Comparison of ENCODE assay signal across 22 cellular contexts in genomic region chr9:72596451-72597180, GRCh38.
DNase-seq lines count a peak whose midpoint lies in the region.
"Had no signal": no experiment of that assay in that cellular context is flagged by ENCODE, and none has a peak within 500 bp of the region (broad histone marks: within the 10 kb centered on the region; RNA-seq: fewer than 3 reads in every experiment).

No MANE protein-coding gene starts in this region.

- intact Hi-C loops in activated CD4-positive, alpha-beta memory T cell treated with anti-CD3 and anti-CD28 coated beads for 36 hours (cut with micrococcal nuclease), result no loop called here

- no peaks in the 10 kb centered on the region for H3K36me3 Mint-ChIP-seq in activated CD4-positive, alpha-beta memory T cell treated with anti-CD3 and anti-CD28 coated beads, Interleukin-2, amount 10 ng/mL, durations not matched to agents 7 days and 5 days (ENCODE audit: low read depth)
- no peaks in the 10 kb centered on the region for H3K36me3 Mint-ChIP-seq in activated CD4-positive, alpha-beta memory T cell treated with anti-CD3 and anti-CD28 coated beads for 36 hours
- H3K36me3 Mint-ChIP-seq: activated naive CD8-positive, alpha-beta T cell treated with anti-CD3 and anti-CD28 coated beads, Interleukin-2, amount 10 ng/mL, durations not matched to agents 7 days and 5 days had no signal

- peaks cover 41% of the 10 kb centered on the region for H3K4me1 Mint-ChIP-seq in activated CD4-positive, alpha-beta memory T cell treated with anti-CD3 and anti-CD28 coated beads, Interleukin-2, amount 10 ng/mL, durations not matched to agents 7 days and 5 days
- H3K4me1 Mint-ChIP-seq in activated CD4-positive, alpha-beta memory T cell treated with anti-CD3 and anti-CD28 coated beads for 36 hours (ENCODE audit: low read depth), result peaks cover 13% of the 10 kb centered on the region

- CTCF ChIA-PET in activated CD4-positive, alpha-beta memory T cell treated with anti-CD3 and anti-CD28 coated beads, Interleukin-2, amount 10 ng/mL, durations not matched to agents 7 days and 5 days (lab: Charles Lee), result interaction anchor here (0.7 to 3.8 kb wide), 6 partner anchors 10 to 316 kb away, joined by 3 to 16 read pairs (median 3); no protein-coding TSS in a partner anchor
- CTCF ChIA-PET in activated CD4-positive, alpha-beta memory T cell treated with anti-CD3 and anti-CD28 coated beads for 36 hours (lab: Charles Lee), result interaction anchor here (1.2 to 1.3 kb wide), 3 partner anchors 313 to 325 kb away, joined by 3 to 10 read pairs (median 6); no protein-coding TSS in a partner anchor

- H3K27ac Mint-ChIP-seq in activated CD4-positive, alpha-beta memory T cell treated with anti-CD3 and anti-CD28 coated beads, Interleukin-2, amount 10 ng/mL, durations not matched to agents 7 days and 5 days, result no peak overlapping the region
- H3K27ac Mint-ChIP-seq in activated CD4-positive, alpha-beta memory T cell treated with anti-CD3 and anti-CD28 coated beads for 36 hours, result no peak overlapping the region
- H3K27ac Mint-ChIP-seq: activated naive CD8-positive, alpha-beta T cell treated with anti-CD3 and anti-CD28 coated beads, Interleukin-2, amount 10 ng/mL, durations not matched to agents 7 days and 5 days; B cell; endodermal cell; nephron had no signal

- POLR2A ChIA-PET in activated CD4-positive, alpha-beta memory T cell treated with anti-CD3 and anti-CD28 coated beads, Interleukin-2, amount 10 ng/mL, durations not matched to agents 7 days and 5 days (lab: Charles Lee), result no interaction called here
- POLR2A ChIA-PET in activated CD4-positive, alpha-beta memory T cell treated with anti-CD3 and anti-CD28 coated beads for 36 hours (lab: Charles Lee), result interaction anchor here (1.0 kb wide), 1 partner anchor 153 kb away, joined by 3 read pairs; no protein-coding TSS in a partner anchor

- H3K9me3 Mint-ChIP-seq in activated CD4-positive, alpha-beta memory T cell treated with anti-CD3 and anti-CD28 coated beads, Interleukin-2, amount 10 ng/mL, durations not matched to agents 7 days and 5 days, result no peaks in the 10 kb centered on the region
- no peaks in the 10 kb centered on the region for H3K9me3 Mint-ChIP-seq in activated CD4-positive, alpha-beta memory T cell treated with anti-CD3 and anti-CD28 coated beads for 36 hours
- H3K9me3 Mint-ChIP-seq: activated naive CD8-positive, alpha-beta T cell treated with anti-CD3 and anti-CD28 coated beads, Interleukin-2, amount 10 ng/mL, durations not matched to agents 7 days and 5 days; endodermal cell; nephron had no signal

- no peak overlapping the region for H3K4me3 Mint-ChIP-seq in activated CD4-positive, alpha-beta memory T cell treated with anti-CD3 and anti-CD28 coated beads, Interleukin-2, amount 10 ng/mL, durations not matched to agents 7 days and 5 days
- H3K4me3 Mint-ChIP-seq in activated CD4-positive, alpha-beta memory T cell treated with anti-CD3 and anti-CD28 coated beads for 36 hours, result no peak overlapping the region
- H3K4me3 Mint-ChIP-seq: activated naive CD8-positive, alpha-beta T cell treated with anti-CD3 and anti-CD28 coated beads, Interleukin-2, amount 10 ng/mL, durations not matched to agents 7 days and 5 days; B cell; endodermal cell; nephron had no signal

- DNase-seq in activated CD4-positive, alpha-beta memory T cell treated with anti-CD3 and anti-CD28 coated beads, Interleukin-2, amount 10 ng/mL, durations not matched to agents 7 days and 5 days, result peak; percentile 21
- DNase-seq in activated CD4-positive, alpha-beta memory T cell treated with anti-CD3 and anti-CD28 coated beads for 36 hours, result no peak
- DNase-seq in MV-4-11 (lab: John Stamatoyannopoulos, UW), result peak; percentile 14
- DNase-seq in astrocyte of the hippocampus (ENCODE audit: low read depth, low spot score), result peak; percentile 32
- DNase-seq in renal cortical epithelial cell (ENCODE audit: low read depth), result peak; percentile 25
- no peak for DNase-seq in germinal center (ENCODE audit: low spot score)
- DNase-seq in SHP77 (lab: John Stamatoyannopoulos, UW), result no peak
- no peak for DNase-seq in midbrain (lab: John Stamatoyannopoulos, UW)
- DNase-seq: 8988T; activated CD4-positive, alpha-beta T cell treated with anti-CD3 and anti-CD28 coated beads for 4 hours; activated CD8-positive, alpha-beta memory T cell treated with anti-CD3 and anti-CD28 coated beads, Interleukin-2, amount 50 U/mL, for 4 hours; activated naive CD8-positive, alpha-beta T cell treated with anti-CD3 and anti-CD28 coated beads, Interleukin-2, amount 10 ng/mL, durations not matched to agents 7 days and 5 days; brain microvascular endothelial cell; colonic mucosa; NCI-H1092 treated with DMSO at 0.1 percent for 48 hours; NCI-H1930; NCI-H526 treated with DMSO at 0.1 percent for 48 hours; sigmoid colon; upper lobe of left lung had no signal

- peaks cover 11% of the 10 kb centered on the region for H3K27me3 Mint-ChIP-seq in activated CD4-positive, alpha-beta memory T cell treated with anti-CD3 and anti-CD28 coated beads, Interleukin-2, amount 10 ng/mL, durations not matched to agents 7 days and 5 days
- H3K27me3 Mint-ChIP-seq in activated CD4-positive, alpha-beta memory T cell treated with anti-CD3 and anti-CD28 coated beads for 36 hours, result no peaks in the 10 kb centered on the region

Comparison
In these comparisons a context has a peak if more than half of its experiments do, and no peak if none do; other contexts are left out.
1. DNase-seq: peak in activated CD4-positive, alpha-beta memory T cell treated with anti-CD3 and anti-CD28 coated beads, Interleukin-2, amount 10 ng/mL, durations not matched to agents 7 days and 5 days (single experiment), MV-4-11 (single experiment), astrocyte of the hippocampus (single experiment) and renal cortical epithelial cell (single experiment); none in activated CD4-positive, alpha-beta memory T cell treated with anti-CD3 and anti-CD28 coated beads for 36 hours (single experiment), germinal center (single experiment), SHP77 (0 of 2) and midbrain (single experiment).